1 cellular context compared by ENCODE assay signal in genomic region chr6:122220254-122220653, GRCh38.
TF ChIP-seq lines count a peak whose summit lies in the region.

No MANE protein-coding gene starts in this region.

TF ChIP-seq in H1, 55 proteins besides CTCF, POLR2A, EP300 and RAD21 (continued from another document):
- no peak for TF ChIP-seq EGR1 (IDR thresholded peaks at IDR 0.05; ENCODE audit: borderline replicate concordance, low read depth, low read length)
- TF ChIP-seq, protein P1, sequence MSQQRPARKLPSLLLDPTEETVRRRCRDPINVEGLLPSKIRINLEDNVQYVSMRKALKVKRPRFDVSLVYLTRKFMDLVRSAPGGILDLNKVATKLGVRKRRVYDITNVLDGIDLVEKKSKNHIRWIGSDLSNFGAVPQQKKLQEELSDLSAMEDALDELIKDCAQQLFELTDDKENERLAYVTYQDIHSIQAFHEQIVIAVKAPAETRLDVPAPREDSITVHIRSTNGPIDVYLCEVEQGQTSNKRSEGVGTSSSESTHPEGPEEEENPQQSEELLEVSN (IDR thresholded peaks at IDR 0.05): no peak
TF ChIP-seq in H1: peak in this region for 0.
